ENCODE assay signal across 8 cellular contexts in genomic region chr10:132308588-132309451, GRCh38. TPM values are rescaled to one million over a fixed set of nuclear protein-coding genes. Genes with fewer than 3 reads are reported as not detected.
DNase-seq lines count a peak whose midpoint lies in the region; ATAC-seq and TF ChIP-seq lines count a peak whose summit lies in the region.

No MANE protein-coding gene starts in this region.

- TF ChIP-seq CTCF in suprapubic skin (IDR thresholded peaks at IDR 0.05), result no peak

- H3K36me3 ChIP-seq in suprapubic skin, result no peaks in the 10 kb centered on the region

- peak overlapping the region; percentile 66 for H3K4me3 ChIP-seq in suprapubic skin

- no peaks in the 10 kb centered on the region for H3K36me3 Mint-ChIP-seq in activated naive CD8-positive, alpha-beta T cell treated with anti-CD3 and anti-CD28 coated beads, Interleukin-2, amount 50 U/mL, for 24 hours (ENCODE audit: low read depth)

- TF ChIP-seq POLR2A in suprapubic skin (IDR thresholded peaks at IDR 0.05), result no peak

- H3K27me3 Mint-ChIP-seq in activated naive CD8-positive, alpha-beta T cell treated with anti-CD3 and anti-CD28 coated beads, Interleukin-2, amount 50 U/mL, for 24 hours, result no peaks in the 10 kb centered on the region

- H3K4me1 Mint-ChIP-seq in activated naive CD8-positive, alpha-beta T cell treated with anti-CD3 and anti-CD28 coated beads, Interleukin-2, amount 50 U/mL, for 24 hours, result peaks cover 14% of the 10 kb centered on the region

- peak overlapping the region; percentile 65 for H3K4me3 Mint-ChIP-seq in activated naive CD8-positive, alpha-beta T cell treated with anti-CD3 and anti-CD28 coated beads, Interleukin-2, amount 50 U/mL, for 24 hours

- DNase-seq in NCI-H1417 (lab: John Stamatoyannopoulos, UW), result peak in 2 of 3 experiments; percentile 62 to 70
- DNase-seq in NCI-H1417 treated with DMSO at 0.1 percent for 48 hours (lab: John Stamatoyannopoulos, UW), result no peak
- DNase-seq in activated naive CD8-positive, alpha-beta T cell treated with anti-CD3 and anti-CD28 coated beads, Interleukin-2, amount 50 U/mL, for 24 hours, result no peak
- peak; percentile 54 for DNase-seq in islet precursor cell
- peak; percentile 74 to 79 for DNase-seq in suprapubic skin (ENCODE audit: low spot score in 2 of 2)
- DNase-seq in NCI-H524 (lab: John Stamatoyannopoulos, UW), result no peak
- DNase-seq in SIG-M5 (lab: John Stamatoyannopoulos, UW), result no peak

- ATAC-seq in activated naive CD8-positive, alpha-beta T cell treated with anti-CD3 and anti-CD28 coated beads, Interleukin-2, amount 50 U/mL, for 24 hours, result no peak
- no peak for ATAC-seq in HG02588 (IDR thresholded peaks at IDR 0.05; ENCODE audit: unreplicated experiment)

- no peak for TF ChIP-seq EP300 in suprapubic skin (IDR thresholded peaks at IDR 0.05)

- H3K4me1 ChIP-seq in suprapubic skin, result peaks cover 27% of the 10 kb centered on the region

- WGBS in suprapubic skin, result 20% methylated on average over 1 of the region's 60 CpGs

- H3K27ac ChIP-seq in suprapubic skin, result peak overlapping the region; percentile 39

- peaks cover 8% of the 10 kb centered on the region for H3K27me3 ChIP-seq in suprapubic skin

- H3K9me3 Mint-ChIP-seq in activated naive CD8-positive, alpha-beta T cell treated with anti-CD3 and anti-CD28 coated beads, Interleukin-2, amount 50 U/mL, for 24 hours, result no peaks in the 10 kb centered on the region

- no peak overlapping the region for H3K27ac Mint-ChIP-seq in activated naive CD8-positive, alpha-beta T cell treated with anti-CD3 and anti-CD28 coated beads, Interleukin-2, amount 50 U/mL, for 24 hours

- H3K9me3 ChIP-seq in suprapubic skin, result no peaks in the 10 kb centered on the region

RNA-seq across cellular contexts. Expression of gene STK32C, which starts 1.1 kb away (rescaled TPM):
- total RNA-seq in suprapubic skin, result 1 to 10 TPM; 1.3 to 5.6 (median 4.7) TPM

RNA-seq across cellular contexts. Expression of gene LRRC27, which starts 23.2 kb away (rescaled TPM):
- 10 to 100 TPM in 1 of 4 donors, 1 to 10 TPM in 3; 6.6 to 13.1 (median 7.1) TPM for total RNA-seq in suprapubic skin

Comparison
In these comparisons a context has a peak if more than half of its experiments do, and no peak if none do; other contexts are left out.
1. DNase-seq: peak in NCI-H1417 (2 of 3), islet precursor cell (single experiment) and suprapubic skin (2 of 2); none in NCI-H1417 treated with DMSO at 0.1 percent for 48 hours (single experiment), activated naive CD8-positive, alpha-beta T cell treated with anti-CD3 and anti-CD28 coated beads, Interleukin-2, amount 50 U/mL, for 24 hours (single experiment), NCI-H524 (0 of 2) and SIG-M5 (single experiment).